ENCODE assay signal across 9 cellular contexts in genomic region chr10:88152720-88153119, GRCh38.
DNase-seq lines count a peak whose midpoint lies in the region; ATAC-seq and TF ChIP-seq lines count a peak whose summit lies in the region.
"Had no signal": no experiment of that assay in that cellular context is flagged by ENCODE, and none has a peak within 500 bp of the region (broad histone marks: within the 10 kb centered on the region; RNA-seq: fewer than 3 reads in every experiment).

No MANE protein-coding gene starts in this region.

- 8% methylated on average over 1 of the region's 1 CpG for WGBS in lower leg skin, 2 donors
- WGBS in transverse colon (ENCODE audit: low coverage in 1 of 2), 2 donors: 67% methylated on average over 1 of the region's 1 CpG; no CpG with 5 or more reads in 1 of the 2 donors
- WGBS in esophagus muscularis mucosa: 100% methylated on average over 1 of the region's 1 CpG

- H3K9me3 ChIP-seq in CD8-positive, alpha-beta memory T cell (ENCODE audit: low read length): no peaks in the 10 kb centered on the region
- H3K9me3 ChIP-seq in transverse colon (no peaks in the 10 kb centered on the region), esophagus muscularis mucosa (no peaks in the 10 kb centered on the region)

- no peaks in the 10 kb centered on the region for H3K27me3 ChIP-seq in CD8-positive, alpha-beta memory T cell (ENCODE audit: insufficient read depth, low read length, poor library complexity, severe bottlenecking)
- no peaks in the 10 kb centered on the region for H3K27me3 ChIP-seq in transverse colon
- H3K27me3 ChIP-seq in esophagus muscularis mucosa: no peaks in the 10 kb centered on the region

- CTCF ChIA-PET in CD8-positive, alpha-beta memory T cell (lab: Charles Lee): no interaction called here

- TF ChIP-seq RAD21 in Ishikawa (IDR thresholded peaks at IDR 0.05; ENCODE audit: low read depth): no peak

- H3K4me3 Mint-ChIP-seq in activated T-helper 2 cell treated with anti-CD3 and anti-CD28 coated beads, Interferon-gamma antibody, Interleukin-2, Interleukin-4, amounts not matched to agents 10 μg/mL and 5 μg/mL and 100 μg/mL, durations not matched to agents 14 hours and 24 hours and 36 hours (ENCODE audit: low read depth): no peak overlapping the region
- H3K4me3 Mint-ChIP-seq in CD8-positive, alpha-beta memory T cell: no peak overlapping the region
- H3K4me3 Mint-ChIP-seq: neural crest cell had no signal

- TF ChIP-seq POLR2A in lower leg skin (IDR thresholded peaks at IDR 0.05) (no peak), transverse colon (IDR thresholded peaks at IDR 0.05) (no peak), esophagus muscularis mucosa (IDR thresholded peaks at IDR 0.05; ENCODE audit: low read depth) (no peak)

- no peak for TF ChIP-seq EP300 in Ishikawa (IDR thresholded peaks at IDR 0.05; ENCODE audit: borderline replicate concordance)
- no peak for TF ChIP-seq EP300 in transverse colon (IDR thresholded peaks at IDR 0.05; ENCODE audit: low read depth)
- no peak for TF ChIP-seq EP300 in esophagus muscularis mucosa (IDR thresholded peaks at IDR 0.05)

- H3K27ac ChIP-seq in CD8-positive, alpha-beta memory T cell (ENCODE audit: low read depth, low read length): no peak overlapping the region
- no peak overlapping the region for H3K27ac ChIP-seq in transverse colon
- no peak overlapping the region for H3K27ac ChIP-seq in esophagus muscularis mucosa (replicated peaks in 1 of 4)

- H3K36me3 ChIP-seq in CD8-positive, alpha-beta memory T cell (ENCODE audit: insufficient read depth, low read length): no peaks in the 10 kb centered on the region
- H3K36me3 ChIP-seq in transverse colon (no peaks in the 10 kb centered on the region), esophagus muscularis mucosa (no peaks in the 10 kb centered on the region)

- H3K4me3 ChIP-seq in lower leg skin (ENCODE audit: low read depth, poor library complexity, severe bottlenecking): no peak overlapping the region
- H3K4me3 ChIP-seq in CD8-positive, alpha-beta memory T cell (ENCODE audit: low read length): no peak overlapping the region
- H3K4me3 ChIP-seq in transverse colon: no peak overlapping the region
- no peak overlapping the region for H3K4me3 ChIP-seq in esophagus muscularis mucosa

- H3K4me1 Mint-ChIP-seq in activated T-helper 2 cell treated with anti-CD3 and anti-CD28 coated beads, Interferon-gamma antibody, Interleukin-2, Interleukin-4, amounts not matched to agents 10 μg/mL and 5 μg/mL and 100 μg/mL, durations not matched to agents 14 hours and 24 hours and 36 hours (ENCODE audit: low read depth): peaks cover 40% of the 10 kb centered on the region
- H3K4me1 Mint-ChIP-seq in CD8-positive, alpha-beta memory T cell: peaks cover 6 to 13% (median 10%) of the 10 kb centered on the region in 3 donors

- peaks cover 7% of the 10 kb centered on the region for H3K27me3 Mint-ChIP-seq in activated T-helper 2 cell treated with anti-CD3 and anti-CD28 coated beads, Interferon-gamma antibody, Interleukin-2, Interleukin-4, amounts not matched to agents 10 μg/mL and 5 μg/mL and 100 μg/mL, durations not matched to agents 14 hours and 24 hours and 36 hours (ENCODE audit: low read depth)
- peaks cover 0 to 1% of the 10 kb centered on the region in 2 donors for H3K27me3 Mint-ChIP-seq in CD8-positive, alpha-beta memory T cell

- peak overlapping the region; percentile 89 for H3K27ac Mint-ChIP-seq in activated T-helper 2 cell treated with anti-CD3 and anti-CD28 coated beads, Interferon-gamma antibody, Interleukin-2, Interleukin-4, amounts not matched to agents 10 μg/mL and 5 μg/mL and 100 μg/mL, durations not matched to agents 14 hours and 24 hours and 36 hours
- peak overlapping the region in 3 of 8 donors; percentile 22 to 82 (median 39) for H3K27ac Mint-ChIP-seq in CD8-positive, alpha-beta memory T cell

- ATAC-seq in GM19468 (IDR thresholded peaks at IDR 0.05; ENCODE audit: extremely low read depth, unreplicated experiment): peak; percentile 72

- peaks cover 9% of the 10 kb centered on the region for H3K4me1 ChIP-seq in CD8-positive, alpha-beta memory T cell (ENCODE audit: insufficient read depth, low read length)
- H3K4me1 ChIP-seq in transverse colon (peaks cover 0 to 6% (median 2%) of the 10 kb centered on the region in 4 donors), esophagus muscularis mucosa (peaks cover 0 to 19% (median 16%) of the 10 kb centered on the region in 4 donors)

- POLR2A ChIA-PET in CD8-positive, alpha-beta memory T cell (lab: Charles Lee): no interaction called here

- peak; percentile 15 for DNase-seq in CD1c-positive myeloid dendritic cell (ENCODE audit: extremely low spot score)
- DNase-seq in activated T-helper 2 cell treated with anti-CD3 and anti-CD28 coated beads, Interferon-gamma antibody, Interleukin-2, Interleukin-4, amounts not matched to agents 10 μg/mL and 5 μg/mL and 100 μg/mL, durations not matched to agents 14 hours and 24 hours and 36 hours (ENCODE audit: low spot score): peak; percentile 39
- DNase-seq in lower leg skin (ENCODE audit: low spot score in 2 of 2): peak; percentile 69 to 86
- DNase-seq in CD8-positive, alpha-beta memory T cell: no peak
- no peak for DNase-seq in transverse colon
- no peak for DNase-seq in esophagus muscularis mucosa (ENCODE audit: extremely low spot score)

- peaks cover 15% of the 10 kb centered on the region for H3K36me3 Mint-ChIP-seq in activated T-helper 2 cell treated with anti-CD3 and anti-CD28 coated beads, Interferon-gamma antibody, Interleukin-2, Interleukin-4, amounts not matched to agents 10 μg/mL and 5 μg/mL and 100 μg/mL, durations not matched to agents 14 hours and 24 hours and 36 hours (ENCODE audit: low read depth)
- peaks cover 0 to 3% (median 0%) of the 10 kb centered on the region in 3 donors for H3K36me3 Mint-ChIP-seq in CD8-positive, alpha-beta memory T cell

- in situ Hi-C loops in transverse colon (cut with MboI; ENCODE audit: low pct_ligation_motif_present in 1 of 4, low pct_unique_long_range_greater_than_20kb in 1 of 4, low sequenced_read_pairs in 3 of 4): no loop called here

- intact Hi-C loops in activated T-helper 2 cell treated with anti-CD3 and anti-CD28 coated beads, Interferon-gamma antibody, Interleukin-2, Interleukin-4, amounts not matched to agents 10 μg/mL and 5 μg/mL and 100 μg/mL, durations not matched to agents 14 hours and 24 hours and 36 hours (cut with micrococcal nuclease): loop anchor here (1.0 to 5.0 kb wide), 7 partner anchors 14 to 290 kb away; partner anchors contain the start of genes KLLN and PTEN
- intact Hi-C loops in lower leg skin (cut with DNase I; ENCODE audit: low total_unique reads): no loop called here
- intact Hi-C loops in transverse colon (cut with DNase I; ENCODE audit: low total_unique reads): no loop called here
- intact Hi-C loops in esophagus muscularis mucosa (cut with DNase I): no loop called here

- peaks cover 23% of the 10 kb centered on the region for H3K9me3 Mint-ChIP-seq in activated T-helper 2 cell treated with anti-CD3 and anti-CD28 coated beads, Interferon-gamma antibody, Interleukin-2, Interleukin-4, amounts not matched to agents 10 μg/mL and 5 μg/mL and 100 μg/mL, durations not matched to agents 14 hours and 24 hours and 36 hours
- no peaks in the 10 kb centered on the region for H3K9me3 Mint-ChIP-seq in CD8-positive, alpha-beta memory T cell

- no peak for TF ChIP-seq CTCF in lower leg skin (IDR thresholded peaks at IDR 0.05)
- TF ChIP-seq CTCF in transverse colon (IDR thresholded peaks at IDR 0.05): no peak
- no peak for TF ChIP-seq CTCF in esophagus muscularis mucosa (IDR thresholded peaks at IDR 0.05)

TF ChIP-seq in Ishikawa, 13 proteins besides CTCF, POLR2A, EP300 and RAD21:
- TF ChIP-seq REST (IDR thresholded peaks at IDR 0.05; ENCODE audit: low read depth) (no peak), TEAD4 (IDR thresholded peaks at IDR 0.05) (no peak), MAX (IDR thresholded peaks at IDR 0.05) (0 out of 2 replicates have a peak, but pooled peaks have one; percentile 42)

Comparison
In these comparisons a context has a peak if more than half of its experiments do, and no peak if none do; other contexts are left out.
1. DNase-seq: peak in CD1c-positive myeloid dendritic cell (single experiment), activated T-helper 2 cell treated with anti-CD3 and anti-CD28 coated beads, Interferon-gamma antibody, Interleukin-2, Interleukin-4, amounts not matched to agents 10 μg/mL and 5 μg/mL and 100 μg/mL, durations not matched to agents 14 hours and 24 hours and 36 hours (single experiment) and lower leg skin (2 of 2); none in CD8-positive, alpha-beta memory T cell (0 of 5), transverse colon (single experiment) and esophagus muscularis mucosa (single experiment).